Comparison of ENCODE assay signal across 19 cellular contexts in the genomic region with DNA sequence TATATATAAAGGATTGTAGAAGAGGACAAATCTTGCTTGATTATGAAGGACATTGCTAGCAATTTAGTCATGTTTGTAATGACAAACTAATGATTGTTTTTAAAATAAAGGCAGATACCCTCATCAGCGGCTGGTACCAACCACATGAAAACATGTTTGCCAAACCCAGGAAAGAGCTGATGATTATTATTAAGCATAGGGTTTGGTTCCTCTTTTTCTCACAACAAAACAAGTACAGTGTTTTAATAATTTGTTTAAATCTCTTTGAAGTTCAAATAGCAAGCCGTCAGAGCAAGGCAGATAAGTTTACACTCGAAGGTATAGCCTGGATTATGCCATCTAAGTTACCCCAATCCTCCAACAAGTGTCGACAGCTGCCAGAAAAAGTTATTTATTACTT.
"Had no signal": no experiment of that assay in that cellular context is flagged by ENCODE, and none has a peak within 500 bp of the region (broad histone marks: within the 10 kb centered on the region; RNA-seq: fewer than 3 reads in every experiment).

No MANE protein-coding gene starts in this region.

- H3K36me3 Mint-ChIP-seq: activated naive CD4-positive, alpha-beta T cell treated with anti-CD3 and anti-CD28 coated beads, Interleukin-2, amount 50 U/mL, for 24 hours; natural killer cell treated with Interleukin-12 subunit alpha and Interleukin-12 subunit beta and Interleukin-15 and Interleukin-18, amount 100 ng/mL, for 72 hours had no signal

- H3K4me2 ChIP-seq: smooth muscle cell had no signal

- H3K27me3 Mint-ChIP-seq: activated naive CD4-positive, alpha-beta T cell treated with anti-CD3 and anti-CD28 coated beads, Interleukin-2, amount 50 U/mL, for 24 hours; natural killer cell treated with Interleukin-12 subunit alpha and Interleukin-12 subunit beta and Interleukin-15 and Interleukin-18, amount 100 ng/mL, for 72 hours had no signal

- H3K9me3 ChIP-seq: breast epithelium, lower lobe of right lung, neutrophil, pancreas, thoracic aorta had no signal

- H3K4me1 ChIP-seq: breast epithelium had no signal

- H3K36me3 ChIP-seq: breast epithelium, lower lobe of right lung, neutrophil, pancreas, thoracic aorta had no signal

- H3K9me3 Mint-ChIP-seq: activated CD4-positive, alpha-beta T cell treated with anti-CD3 and anti-CD28 coated beads, Interleukin-2, amount 10 ng/mL, durations not matched to agents 7 days and 5 days; activated naive CD4-positive, alpha-beta T cell treated with anti-CD3 and anti-CD28 coated beads, Interleukin-2, amount 50 U/mL, for 24 hours; activated T-cell treated with anti-CD3 and anti-CD28 coated beads, Interleukin-2, amount 50 U/mL, for 4 hours; natural killer cell treated with Interleukin-12 subunit alpha and Interleukin-12 subunit beta and Interleukin-15 and Interleukin-18, amount 100 ng/mL, for 72 hours; stimulated activated effector memory CD8-positive, alpha-beta T cell treated with anti-CD3 and anti-CD28 coated beads, Interleukin-12 subunit alpha, Interleukin-12 subunit beta, amount 100 ng/mL, for 72 hours had no signal

- H3K27ac Mint-ChIP-seq: activated CD4-positive, alpha-beta T cell treated with anti-CD3 and anti-CD28 coated beads, Interleukin-2, amount 10 ng/mL, durations not matched to agents 7 days and 5 days; activated CD8-positive, alpha-beta T cell treated with anti-CD3 and anti-CD28 coated beads, Interleukin-2, amount 10 ng/mL, durations not matched to agents 7 days and 5 days; activated naive CD4-positive, alpha-beta T cell treated with anti-CD3 and anti-CD28 coated beads, Interleukin-2, amount 50 U/mL, for 24 hours; natural killer cell treated with Interleukin-12 subunit alpha and Interleukin-12 subunit beta and Interleukin-15 and Interleukin-18, amount 100 ng/mL, for 72 hours; stimulated activated effector memory CD8-positive, alpha-beta T cell treated with anti-CD3 and anti-CD28 coated beads, Interleukin-12 subunit alpha, Interleukin-12 subunit beta, amount 100 ng/mL, for 72 hours had no signal

- DNase-seq: activated CD4-positive, alpha-beta T cell treated with anti-CD3 and anti-CD28 coated beads, Interleukin-2, amount 10 ng/mL, durations not matched to agents 7 days and 5 days; activated CD8-positive, alpha-beta T cell treated with anti-CD3 and anti-CD28 coated beads, Interleukin-2, amount 10 ng/mL, durations not matched to agents 7 days and 5 days; activated effector memory CD4-positive, alpha-beta T cell treated with anti-CD3 and anti-CD28 coated beads, Interleukin-2, amount 50 U/mL, for 16 hours; activated T-cell treated with anti-CD3 and anti-CD28 coated beads, Interleukin-2, amount 50 U/mL, for 4 hours; cerebellar nuclear complex; effector CD4-positive, alpha-beta T cell; head of caudate nucleus; lower lobe of right lung; pancreas; stimulated activated CD4-positive, alpha-beta T cell treated with anti-CD3 and anti-CD28 coated beads, Interleukin-4, amount 100 ng/mL, for 24 hours; T1000 had no signal

- H3K4me3 Mint-ChIP-seq: activated CD4-positive, alpha-beta T cell treated with anti-CD3 and anti-CD28 coated beads, Interleukin-2, amount 10 ng/mL, durations not matched to agents 7 days and 5 days; activated CD8-positive, alpha-beta T cell treated with anti-CD3 and anti-CD28 coated beads, Interleukin-2, amount 10 ng/mL, durations not matched to agents 7 days and 5 days; activated naive CD4-positive, alpha-beta T cell treated with anti-CD3 and anti-CD28 coated beads, Interleukin-2, amount 50 U/mL, for 24 hours; activated T-cell treated with anti-CD3 and anti-CD28 coated beads, Interleukin-2, amount 50 U/mL, for 4 hours; natural killer cell treated with Interleukin-12 subunit alpha and Interleukin-12 subunit beta and Interleukin-15 and Interleukin-18, amount 100 ng/mL, for 72 hours; stimulated activated effector memory CD8-positive, alpha-beta T cell treated with anti-CD3 and anti-CD28 coated beads, Interleukin-12 subunit alpha, Interleukin-12 subunit beta, amount 100 ng/mL, for 72 hours had no signal

- H3K27me3 ChIP-seq: breast epithelium, pancreas had no signal

- ATAC-seq: activated CD8-positive, alpha-beta T cell treated with anti-CD3 and anti-CD28 coated beads, Interleukin-2, amount 10 ng/mL, durations not matched to agents 7 days and 5 days; activated T-cell treated with anti-CD3 and anti-CD28 coated beads, Interleukin-2, amount 50 U/mL, for 4 hours; lower lobe of right lung; natural killer cell treated with Interleukin-12 subunit alpha and Interleukin-12 subunit beta and Interleukin-15 and Interleukin-18, amount 100 ng/mL, for 72 hours; pancreas; sciatic nerve; stimulated activated effector memory CD8-positive, alpha-beta T cell treated with anti-CD3 and anti-CD28 coated beads, Interleukin-12 subunit alpha, Interleukin-12 subunit beta, amount 100 ng/mL, for 72 hours had no signal

- H3K27ac ChIP-seq: breast epithelium, lower lobe of right lung, neutrophil, pancreas, thoracic aorta had no signal

- H3K4me3 ChIP-seq: breast epithelium, lower lobe of right lung, pancreas, smooth muscle cell, thoracic aorta had no signal
